Comparison of ENCODE assay signal across 11 cellular contexts in genomic region chr12:122870163-122870842, GRCh38. TPM values are rescaled to one million over a fixed set of nuclear protein-coding genes. Genes with fewer than 3 reads are reported as not detected.
DNase-seq lines count a peak whose midpoint lies in the region; ATAC-seq, FAIRE-seq and TF ChIP-seq lines count a peak whose summit lies in the region.
"Had no signal": no experiment of that assay in that cellular context is flagged by ENCODE, and none has a peak within 500 bp of the region (broad histone marks: within the 10 kb centered on the region; RNA-seq: fewer than 3 reads in every experiment).

No MANE protein-coding gene starts in this region.

- TF ChIP-seq CTCF in esophagus squamous epithelium (IDR thresholded peaks at IDR 0.05) (no peak), vagina (IDR thresholded peaks at IDR 0.05) (no peak)

- H4K91ac ChIP-seq in neuronal stem cell (ENCODE audit: low read depth, low read length, poor library complexity), result no peak overlapping the region

- H3K36me3 ChIP-seq in esophagus squamous epithelium, result peaks cover 8 to 58% (median 9%) of the 10 kb centered on the region in 3 donors
- H3K36me3 ChIP-seq in neuronal stem cell (replicated peaks in 1 of 2; ENCODE audit: control insufficient read depth in 2 of 2, insufficient read depth in 2 of 2, low read length in 2 of 2), result peaks cover 29 to 55% of the 10 kb centered on the region in 2 donors
- H3K36me3 ChIP-seq in vagina, result peaks cover 0 to 34% of the 10 kb centered on the region in 2 donors

- H2AK5ac ChIP-seq in neuronal stem cell (ENCODE audit: low read depth, low read length), result no peak overlapping the region

- 81 to 93% methylated on average over 7 to 9 of the region's 11 CpGs for WGBS in esophagus squamous epithelium, 2 donors
- no CpG with 5 or more reads among the region's 11 CpGs for WGBS in neuronal stem cell (ENCODE audit: extremely low coverage in 2 of 2, insufficient read length in 2 of 2, insufficient replicate concordance in 1 of 2), 2 donors

- no peak overlapping the region for H3K9ac ChIP-seq in neuronal stem cell (ENCODE audit: low read depth, low read length, poor library complexity)

- no peaks in the 10 kb centered on the region for H3K27me3 ChIP-seq in esophagus squamous epithelium
- no peaks in the 10 kb centered on the region for H3K27me3 ChIP-seq in neuronal stem cell (ENCODE audit: control insufficient read depth in 3 of 3, insufficient read depth in 3 of 3, low read depth in 1 of 3, low read length in 3 of 3)
- no peaks in the 10 kb centered on the region for H3K27me3 ChIP-seq in vagina

- no peak overlapping the region for H2AFZ ChIP-seq in neuronal stem cell (ENCODE audit: low read length)

- H3K4me1 ChIP-seq in esophagus squamous epithelium (peaks cover 48 to 87% (median 63%) of the 10 kb centered on the region in 3 donors), neuronal stem cell (ENCODE audit: control insufficient read depth in 2 of 2, insufficient read depth in 1 of 2, low read depth in 1 of 2, low read length in 2 of 2) (peaks cover 28 to 43% of the 10 kb centered on the region in 2 donors), vagina (peaks cover 62% of the 10 kb centered on the region)

- no peak for ATAC-seq in Right ventricle myocardium superior (ENCODE audit: poor library complexity)
- ATAC-seq: activated CD8-positive, alpha-beta T cell treated with anti-CD3 and anti-CD28 coated beads for 36 hours had no signal

- peak overlapping the region; percentile 23 for H3K18ac ChIP-seq in neuronal stem cell (ENCODE audit: low read length)

- H2BK15ac ChIP-seq in neuronal stem cell (ENCODE audit: low read length), result no peak overlapping the region

- no peak overlapping the region for H3K4ac ChIP-seq in neuronal stem cell (ENCODE audit: low read length)

- H3K27ac ChIP-seq in esophagus squamous epithelium (peak overlapping the region; percentile 71 to 86 (median 82)), neuronal stem cell (replicated peaks; ENCODE audit: low read length) (no peak overlapping the region), vagina (peak overlapping the region; percentile 86)

- no peaks in the 10 kb centered on the region for H3K79me1 ChIP-seq in neuronal stem cell (ENCODE audit: low read depth, low read length)

- H2BK5ac ChIP-seq in neuronal stem cell (ENCODE audit: low read length), result no peak overlapping the region

- H2BK120ac ChIP-seq in neuronal stem cell (ENCODE audit: low read depth, low read length), result no peak overlapping the region

- H3K4me3 ChIP-seq in esophagus squamous epithelium, result peak overlapping the region in 1 of 4 donors; percentile 35
- no peak overlapping the region for H3K4me3 ChIP-seq in neuronal stem cell (ENCODE audit: low read length in 2 of 2)
- H3K4me3 ChIP-seq in vagina, result peak overlapping the region in 1 of 2 donors; percentile 25

- FAIRE-seq in HTR-8/SVneo (lab: Jason Lieb, UNC), result no peak
- FAIRE-seq: H1 had no signal

- TF ChIP-seq POLR2A in esophagus squamous epithelium (IDR thresholded peaks at IDR 0.05) (no peak), vagina (IDR thresholded peaks at IDR 0.05) (no peak)

- intact Hi-C loops in Right ventricle myocardium superior (cut with DNase I) (no loop called here), cardiac septum (cut with DNase I) (no loop called here), esophagus squamous epithelium (cut with DNase I) (no loop called here), vagina (cut with DNase I) (no loop called here)

- no peak overlapping the region for H4K8ac ChIP-seq in neuronal stem cell (ENCODE audit: low read depth, low read length)

- H3K9me3 ChIP-seq in esophagus squamous epithelium (no peaks in the 10 kb centered on the region), neuronal stem cell (replicated peaks in 1 of 2; ENCODE audit: control insufficient read depth in 2 of 2, insufficient read depth in 1 of 2, low read depth in 1 of 2, low read length in 2 of 2) (peaks cover 0 to 2% of the 10 kb centered on the region in 2 donors), vagina (no peaks in the 10 kb centered on the region)

- no peak overlapping the region for H3K14ac ChIP-seq in neuronal stem cell (ENCODE audit: low read length)

- H2BK12ac ChIP-seq in neuronal stem cell (ENCODE audit: low read length), result no peak overlapping the region

- H3K4me2 ChIP-seq in neuronal stem cell (ENCODE audit: insufficient read depth, low read length, poor library complexity, severe bottlenecking), result no peak overlapping the region

- DNase-seq in Right ventricle myocardium superior (peak; percentile 31), cardiac septum (ENCODE audit: low spot score) (no peak), esophagus squamous epithelium (lab: John Stamatoyannopoulos, UW) (no peak), neuronal stem cell (ENCODE audit: low spot score) (no peak), vagina (ENCODE audit: extremely low spot score in 2 of 2) (no peak), HTR-8/SVneo (ENCODE audit: insufficient read length, low spot score) (no peak), GDM1 (lab: John Stamatoyannopoulos, UW) (no peak), NCI-H526 treated with DMSO at 0.1 percent for 48 hours (lab: John Stamatoyannopoulos, UW) (no peak)
- DNase-seq: activated CD8-positive, alpha-beta T cell treated with anti-CD3 and anti-CD28 coated beads for 36 hours; kidney glomerular epithelial cell had no signal

- H3K23ac ChIP-seq in neuronal stem cell (ENCODE audit: low read depth, low read length, poor library complexity), result peak overlapping the region; percentile 53

RNA-seq across cellular contexts. Expression of gene VPS37B, which starts 25.6 kb away (rescaled TPM):
- total RNA-seq in Right ventricle myocardium superior, result 23.9 TPM
- total RNA-seq in cardiac septum, result 16.8 TPM
- 10 to 100 TPM; 41.1 to 85.7 (median 69.5) TPM for total RNA-seq in esophagus squamous epithelium
- 26.4 TPM for polyA plus RNA-seq in neuronal stem cell (2013, experiment 1 of 2)
- polyA plus RNA-seq in neuronal stem cell (2013, experiment 2 of 2), result 26.7 TPM
- 34.9 TPM for total RNA-seq in vagina

RNA-seq across cellular contexts. Expression of gene HIP1R, which starts 35.0 kb away (rescaled TPM):
- total RNA-seq in Right ventricle myocardium superior, result 12.9 TPM
- total RNA-seq in cardiac septum, result 16.6 TPM
- total RNA-seq in esophagus squamous epithelium, result 10 to 100 TPM; 27.3 to 46.3 (median 44.8) TPM
- polyA plus RNA-seq in neuronal stem cell (2013, experiment 1 of 2), result 16.8 TPM
- 16.3 TPM for polyA plus RNA-seq in neuronal stem cell (2013, experiment 2 of 2)
- total RNA-seq in vagina, result 66.0 TPM
